Comparison of ENCODE assay signal across 14 cellular contexts in genomic region chr18:61702007-61702406, GRCh38.
DNase-seq lines count a peak whose midpoint lies in the region; ATAC-seq and TF ChIP-seq lines count a peak whose summit lies in the region.
"Had no signal": no experiment of that assay in that cellular context is flagged by ENCODE, and none has a peak within 500 bp of the region (broad histone marks: within the 10 kb centered on the region; RNA-seq: fewer than 3 reads in every experiment).

No MANE protein-coding gene starts in this region.

- intact Hi-C loops in psoas muscle (cut with DNase I) = no loop called here

- H3K4me3 ChIP-seq in psoas muscle = no peak overlapping the region
- H3K4me3 ChIP-seq: heart right ventricle had no signal

- WGBS in psoas muscle, 3 donors = 65 to 87% (median 75%) methylated on average over 3 of the region's 3 CpGs

- CTCF ChIA-PET in RWPE1 (lab: Yijun Ruan, JAX) = interaction anchor here (0.8 kb wide), 1 partner anchor 121 kb away, joined by 4 read pairs; no protein-coding TSS in a partner anchor
- CTCF ChIA-PET in HEK293T (lab: Yijun Ruan, JAX) = no interaction called here

- peaks cover 2% of the 10 kb centered on the region for H3K4me1 Mint-ChIP-seq in progenitor cell of endocrine pancreas (ENCODE audit: low read depth)
- H3K4me1 Mint-ChIP-seq: activated B cell treated with CpG ODN at 0.5 μM for 24 hours, T-cell had no signal

- no peaks in the 10 kb centered on the region for H3K27me3 Mint-ChIP-seq in progenitor cell of endocrine pancreas

- H3K27ac Mint-ChIP-seq in progenitor cell of endocrine pancreas = peak overlapping the region; percentile 15
- H3K27ac Mint-ChIP-seq: activated B cell treated with CpG ODN at 0.5 μM for 24 hours, T-cell had no signal

- H3K4me3 Mint-ChIP-seq in progenitor cell of endocrine pancreas (ENCODE audit: low read depth) = no peak overlapping the region
- H3K4me3 Mint-ChIP-seq: activated B cell treated with CpG ODN at 0.5 μM for 24 hours, T-cell had no signal

- peaks cover 10% of the 10 kb centered on the region for H3K9me3 Mint-ChIP-seq in progenitor cell of endocrine pancreas (ENCODE audit: low read depth)
- H3K9me3 Mint-ChIP-seq: activated B cell treated with CpG ODN at 0.5 μM for 24 hours, T-cell had no signal

- POLR2A ChIA-PET in RWPE1 (lab: Yijun Ruan, JAX; ENCODE audit: low non-redundant PET) = no interaction called here
- POLR2A ChIA-PET in HEK293T (lab: Yijun Ruan, JAX) = no interaction called here

- peaks cover 2% of the 10 kb centered on the region for H3K36me3 Mint-ChIP-seq in progenitor cell of endocrine pancreas (ENCODE audit: insufficient read depth)
- H3K36me3 Mint-ChIP-seq: T-cell had no signal

- DNase-seq in EH (ENCODE audit: low read depth) (peak; percentile 86), RWPE1 (ENCODE audit: low spot score) (peak; percentile 7), epithelial cell of prostate (ENCODE audit: low read depth, low spot score) (peak; percentile 5), progenitor cell of endocrine pancreas (ENCODE audit: low spot score, unreplicated experiment) (no peak), HK-2 (ENCODE audit: unreplicated experiment) (no peak), GM10266 (ENCODE audit: extremely low spot score) (no peak), psoas muscle (no peak), HEK293T (ENCODE audit: extremely low spot score) (no peak)
- DNase-seq: activated B cell treated with CpG ODN at 0.5 μM for 24 hours; activated naive CD4-positive, alpha-beta T cell treated with Interleukin-2 at 50 U/mL for 16 hours; GDM1; heart right ventricle; T-cell had no signal

- TF ChIP-seq CTCF in RWPE1 (conservative IDR thresholded peaks at IDR 0.05; ENCODE audit: low read depth) (no peak), progenitor cell of endocrine pancreas (IDR thresholded peaks at IDR 0.05; ENCODE audit: unreplicated experiment) (no peak), GM10266 (IDR thresholded peaks at IDR 0.05; ENCODE audit: control insufficient read depth, insufficient read depth, low read depth, missing control alignments) (no peak), psoas muscle (IDR thresholded peaks at IDR 0.05) (no peak)

- no peaks in the 10 kb centered on the region for H3K4me1 ChIP-seq in psoas muscle
- H3K4me1 ChIP-seq: parathyroid adenoma had no signal

- no peak overlapping the region for H3K27ac ChIP-seq in RWPE1
- peak overlapping the region; percentile 63 for H3K27ac ChIP-seq in epithelial cell of prostate
- no peak overlapping the region for H3K27ac ChIP-seq in psoas muscle
- H3K27ac ChIP-seq: parathyroid adenoma had no signal

- no peaks in the 10 kb centered on the region for H3K9me3 ChIP-seq in psoas muscle

- H3K36me3 ChIP-seq in psoas muscle (ENCODE audit: insufficient read depth in 1 of 2, low read depth in 1 of 2) = no peaks in the 10 kb centered on the region
- H3K36me3 ChIP-seq: heart right ventricle had no signal

- H3K27me3 ChIP-seq in psoas muscle (ENCODE audit: insufficient read depth in 3 of 3, low read length in 2 of 3) = no peaks in the 10 kb centered on the region
- H3K27me3 ChIP-seq: heart right ventricle had no signal

- no peak for ATAC-seq in psoas muscle
- ATAC-seq: T-cell had no signal

TF ChIP-seq in HEK293T, 16 proteins besides CTCF, POLR2A, EP300 and RAD21:
- TF ChIP-seq TARDBP (IDR thresholded peaks at IDR 0.05) (no peak), BHLHE40 (IDR thresholded peaks at IDR 0.05; ENCODE audit: borderline replicate concordance) (no peak), ARNT (IDR thresholded peaks at IDR 0.05) (no peak), NFRKB (IDR thresholded peaks at IDR 0.05) (no peak), SP1 (IDR thresholded peaks at IDR 0.05) (no peak), ELF4 (IDR thresholded peaks at IDR 0.05) (no peak), PKNOX1 (IDR thresholded peaks at IDR 0.05) (no peak), FOXA1 (IDR thresholded peaks at IDR 0.05) (no peak), HDGF (IDR thresholded peaks at IDR 0.05; ENCODE audit: borderline replicate concordance) (no peak), FOXK2 (IDR thresholded peaks at IDR 0.05) (no peak), L3MBTL2 (conservative IDR thresholded peaks at IDR 0.05) (no peak), CTBP1 (IDR thresholded peaks at IDR 0.05; ENCODE audit: borderline replicate concordance) (no peak), ZNF384 (IDR thresholded peaks at IDR 0.05) (no peak), SUZ12 (IDR thresholded peaks at IDR 0.05) (no peak), FOXM1 (IDR thresholded peaks at IDR 0.05; ENCODE audit: borderline replicate concordance) (no peak), LEF1 (IDR thresholded peaks at IDR 0.05; ENCODE audit: borderline replicate concordance) (no peak)

Comparison
In these comparisons a context has a peak if more than half of its experiments do, and no peak if none do; other contexts are left out.
1. DNase-seq: peak in EH (single experiment), RWPE1 (single experiment) and epithelial cell of prostate (single experiment); none in progenitor cell of endocrine pancreas (single experiment), HK-2 (single experiment), GM10266 (single experiment), psoas muscle (0 of 2) and HEK293T (single experiment).